Comparison of ENCODE assay signal across 34 cellular contexts in the genomic region with DNA sequence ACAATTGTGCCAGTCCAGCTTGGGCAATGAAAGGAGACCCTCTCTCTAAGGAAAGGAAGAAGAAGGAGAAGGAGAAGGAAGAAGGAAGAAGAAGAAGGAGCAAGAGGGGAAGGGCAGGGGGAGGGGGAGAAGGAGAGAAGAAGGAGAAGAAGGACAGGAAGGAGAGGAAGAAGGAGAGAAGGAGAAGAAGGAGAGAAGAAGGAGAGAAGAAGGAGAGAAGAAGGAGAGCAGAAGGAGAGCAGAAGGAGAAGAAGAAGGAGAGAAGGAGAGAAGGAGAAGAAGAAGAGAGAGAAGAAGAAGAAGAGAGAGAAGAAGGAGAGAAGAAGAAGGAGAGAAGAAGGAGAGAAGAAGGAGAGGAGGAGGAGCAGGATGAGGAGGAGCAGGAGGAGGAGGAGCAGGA. TPM values are rescaled to one million over a fixed set of nuclear protein-coding genes. Genes with fewer than 3 reads are reported as not detected.
"Had no signal": no experiment of that assay in that cellular context is flagged by ENCODE, and none has a peak within 500 bp of the region (broad histone marks: within the 10 kb centered on the region; RNA-seq: fewer than 3 reads in every experiment).

No MANE protein-coding gene starts in this region.

- H3K36me3 ChIP-seq: stomach, suprapubic skin, thoracic aorta, thyroid gland, tibial artery, tibial nerve, transverse colon, upper lobe of left lung, upper lobe of right lung, uterus, vagina had no signal

- H3K27me3 ChIP-seq: stomach, suprapubic skin, testis, thyroid gland, tibial artery, tibial nerve, transverse colon, upper lobe of left lung, upper lobe of right lung, uterus, vagina had no signal

- H3K27ac Mint-ChIP-seq: stimulated activated effector memory CD8-positive, alpha-beta T cell treated with anti-CD3 and anti-CD28 coated beads, Interleukin-12 subunit alpha, Interleukin-12 subunit beta, amount 100 ng/mL, for 72 hours; stimulated activated memory B cell treated with anti-CD40 and anti-IgM and Interleukin-4, amounts not matched to agents 10 μg/mL and 1 μg/mL and 100 μg/mL, for 72 hours; stimulated activated naive B cell treated with anti-CD40 and anti-IgM and Interleukin-4, amounts not matched to agents 10 μg/mL and 1 μg/mL and 100 μg/mL, for 72 hours; stimulated activated naive CD8-positive, alpha-beta T cell treated with anti-CD3 and anti-CD28 coated beads, Interleukin-15, amount 100 ng/mL, for 72 hours; stimulated activated naive CD8-positive, alpha-beta T cell treated with anti-CD3 and anti-CD28 coated beads, Interleukin-15, Interleukin-2, amounts not matched to agents 100 ng/mL and 50 ng/mL, for 24 hours; type B pancreatic cell had no signal

- H3K4me1 ChIP-seq: stomach, suprapubic skin, testis, thyroid gland, tibial artery, tibial nerve, transverse colon, upper lobe of left lung, upper lobe of right lung, uterus, vagina had no signal

- H3K27me3 Mint-ChIP-seq: stimulated activated naive B cell treated with anti-CD40 and anti-IgM and Interleukin-4, amounts not matched to agents 10 μg/mL and 1 μg/mL and 100 μg/mL, for 72 hours; stimulated activated naive CD8-positive, alpha-beta T cell treated with anti-CD3 and anti-CD28 coated beads, Interleukin-15, amount 100 ng/mL, for 72 hours; type B pancreatic cell had no signal

- H3K4me3 ChIP-seq: stomach, suprapubic skin, testis, thoracic aorta, thyroid gland, tibial artery, tibial nerve, transverse colon, upper lobe of left lung, upper lobe of right lung, uterus, vagina had no signal

- H3K36me3 Mint-ChIP-seq: stimulated activated effector memory CD8-positive, alpha-beta T cell treated with anti-CD3 and anti-CD28 coated beads, Interleukin-12 subunit alpha, Interleukin-12 subunit beta, amount 100 ng/mL, for 72 hours; stimulated activated naive B cell treated with anti-CD40 and anti-IgM and Interleukin-4, amounts not matched to agents 10 μg/mL and 1 μg/mL and 100 μg/mL, for 72 hours; type B pancreatic cell had no signal

- FAIRE-seq: urothelium cell line had no signal

- H3K4me1 Mint-ChIP-seq: stimulated activated effector memory CD8-positive, alpha-beta T cell treated with anti-CD3 and anti-CD28 coated beads, Interleukin-12 subunit alpha, Interleukin-12 subunit beta, amount 100 ng/mL, for 72 hours; stimulated activated memory B cell treated with anti-CD40 and anti-IgM and Interleukin-4, amounts not matched to agents 10 μg/mL and 1 μg/mL and 100 μg/mL, for 72 hours; stimulated activated naive B cell treated with anti-CD40 and anti-IgM and Interleukin-4, amounts not matched to agents 10 μg/mL and 1 μg/mL and 100 μg/mL, for 72 hours; stimulated activated naive CD8-positive, alpha-beta T cell treated with anti-CD3 and anti-CD28 coated beads, Interleukin-15, amount 100 ng/mL, for 72 hours had no signal

- H3K9me3 ChIP-seq: suprapubic skin, testis, thoracic aorta, thyroid gland, transverse colon, uterus, vagina had no signal

- ATAC-seq: stimulated activated effector memory CD8-positive, alpha-beta T cell treated with anti-CD3 and anti-CD28 coated beads, Interleukin-12 subunit alpha, Interleukin-12 subunit beta, amount 100 ng/mL, for 72 hours; stimulated activated memory B cell treated with anti-CD40 and anti-IgM and Interleukin-4, amounts not matched to agents 10 μg/mL and 1 μg/mL and 100 μg/mL, for 72 hours; stimulated activated naive B cell treated with anti-CD40 and anti-IgM and Interleukin-4, amounts not matched to agents 10 μg/mL and 1 μg/mL and 100 μg/mL, for 72 hours; stimulated activated naive CD8-positive, alpha-beta T cell treated with anti-CD3 and anti-CD28 coated beads, Interleukin-15, amount 100 ng/mL, for 72 hours; stimulated activated naive CD8-positive, alpha-beta T cell treated with anti-CD3 and anti-CD28 coated beads, Interleukin-15, Interleukin-2, amounts not matched to agents 100 U/mL and 50 U/mL, for 24 hours; upper lobe of right lung had no signal

- DNase-seq: stimulated activated CD4-positive, alpha-beta T cell treated with anti-CD3 and anti-CD28 coated beads, Interleukin-2, amount 100 ng/mL, for 48 hours; stimulated activated CD4-positive, alpha-beta T cell treated with anti-CD3 and anti-CD28 coated beads, Interleukin-4, amount 100 ng/mL, for 1 hour; stimulated activated CD4-positive, alpha-beta T cell treated with anti-CD3 and anti-CD28 coated beads, Interleukin-4, amount 100 ng/mL, for 24 hours; stimulated activated CD4-positive, alpha-beta T cell treated with anti-CD3 and anti-CD28 coated beads, Interleukin-4, amount 100 ng/mL, for 4 hours; stimulated activated CD8-positive, alpha-beta memory T cell treated with anti-CD3 and anti-CD28 coated beads, Interleukin-4, amount 100 ng/mL, for 48 hours; stimulated activated naive B cell treated with anti-CD40 and anti-IgM and Interleukin-4, amounts not matched to agents 10 μg/mL and 1 μg/mL and 100 μg/mL, for 72 hours; stimulated activated naive CD4-positive, alpha-beta T cell; stimulated activated naive CD4-positive, alpha-beta T cell treated with Interleukin-2 at 50 U/mL for 16 hours; stimulated activated naive CD8-positive, alpha-beta T cell treated with anti-CD3 and anti-CD28 coated beads, Interleukin-15, amount 100 ng/mL, for 72 hours; stimulated activated naive CD8-positive, alpha-beta T cell treated with anti-CD3 and anti-CD28 coated beads, Interleukin-15, Interleukin-2, amounts not matched to agents 100 U/mL and 50 U/mL, for 24 hours; stomach; substantia nigra; testis; thyroid gland; tibial artery; transverse colon; trophoblast cell; upper lobe of left lung; upper lobe of right lung; uterus had no signal

- H3K4me3 Mint-ChIP-seq: stimulated activated effector memory CD8-positive, alpha-beta T cell treated with anti-CD3 and anti-CD28 coated beads, Interleukin-12 subunit alpha, Interleukin-12 subunit beta, amount 100 ng/mL, for 72 hours; stimulated activated memory B cell treated with anti-CD40 and anti-IgM and Interleukin-4, amounts not matched to agents 10 μg/mL and 1 μg/mL and 100 μg/mL, for 72 hours; stimulated activated naive B cell treated with anti-CD40 and anti-IgM and Interleukin-4, amounts not matched to agents 10 μg/mL and 1 μg/mL and 100 μg/mL, for 72 hours; stimulated activated naive CD8-positive, alpha-beta T cell treated with anti-CD3 and anti-CD28 coated beads, Interleukin-15, amount 100 ng/mL, for 72 hours; stimulated activated naive CD8-positive, alpha-beta T cell treated with anti-CD3 and anti-CD28 coated beads, Interleukin-15, Interleukin-2, amounts not matched to agents 100 ng/mL and 50 ng/mL, for 24 hours; type B pancreatic cell had no signal

- H3K27ac ChIP-seq: stomach, suprapubic skin, testis, thoracic aorta, thyroid gland, tibial artery, tibial nerve, transverse colon, upper lobe of left lung, upper lobe of right lung, uterus, vagina had no signal

RNA-seq across cellular contexts. Expression of gene DEFB116, which starts 22.5 kb away (rescaled TPM):
- total RNA-seq: stomach, subcutaneous adipose tissue, suprapubic skin, temporal lobe, testis, thoracic aorta, thyroid gland, tibial nerve, transverse colon, upper lobe of left lung, upper lobe of right lung, ureter, urinary bladder, uterus, vagina had no signal
- polyA plus RNA-seq: stomach, thymus, urinary bladder had no signal

RNA-seq across cellular contexts. Expression of gene DEFB118, which starts 37.5 kb away (rescaled TPM):
- total RNA-seq: stomach, subcutaneous adipose tissue, suprapubic skin, temporal lobe, testis, thoracic aorta, thyroid gland, tibial nerve, transverse colon, upper lobe of left lung, upper lobe of right lung, ureter, urinary bladder, uterus, vagina had no signal
- polyA plus RNA-seq: stomach, urinary bladder had no signal

RNA-seq across cellular contexts. Expression of gene DEFB119, which starts 59.5 kb away (rescaled TPM):
- total RNA-seq: stomach, subcutaneous adipose tissue, suprapubic skin, temporal lobe, thoracic aorta, tibial nerve, transverse colon, upper lobe of left lung, upper lobe of right lung, ureter, urinary bladder, uterus, vagina had no signal
- polyA plus RNA-seq: stomach, thymus, urinary bladder had no signal
